20 cellular contexts compared by ENCODE assay signal in the genomic region with DNA sequence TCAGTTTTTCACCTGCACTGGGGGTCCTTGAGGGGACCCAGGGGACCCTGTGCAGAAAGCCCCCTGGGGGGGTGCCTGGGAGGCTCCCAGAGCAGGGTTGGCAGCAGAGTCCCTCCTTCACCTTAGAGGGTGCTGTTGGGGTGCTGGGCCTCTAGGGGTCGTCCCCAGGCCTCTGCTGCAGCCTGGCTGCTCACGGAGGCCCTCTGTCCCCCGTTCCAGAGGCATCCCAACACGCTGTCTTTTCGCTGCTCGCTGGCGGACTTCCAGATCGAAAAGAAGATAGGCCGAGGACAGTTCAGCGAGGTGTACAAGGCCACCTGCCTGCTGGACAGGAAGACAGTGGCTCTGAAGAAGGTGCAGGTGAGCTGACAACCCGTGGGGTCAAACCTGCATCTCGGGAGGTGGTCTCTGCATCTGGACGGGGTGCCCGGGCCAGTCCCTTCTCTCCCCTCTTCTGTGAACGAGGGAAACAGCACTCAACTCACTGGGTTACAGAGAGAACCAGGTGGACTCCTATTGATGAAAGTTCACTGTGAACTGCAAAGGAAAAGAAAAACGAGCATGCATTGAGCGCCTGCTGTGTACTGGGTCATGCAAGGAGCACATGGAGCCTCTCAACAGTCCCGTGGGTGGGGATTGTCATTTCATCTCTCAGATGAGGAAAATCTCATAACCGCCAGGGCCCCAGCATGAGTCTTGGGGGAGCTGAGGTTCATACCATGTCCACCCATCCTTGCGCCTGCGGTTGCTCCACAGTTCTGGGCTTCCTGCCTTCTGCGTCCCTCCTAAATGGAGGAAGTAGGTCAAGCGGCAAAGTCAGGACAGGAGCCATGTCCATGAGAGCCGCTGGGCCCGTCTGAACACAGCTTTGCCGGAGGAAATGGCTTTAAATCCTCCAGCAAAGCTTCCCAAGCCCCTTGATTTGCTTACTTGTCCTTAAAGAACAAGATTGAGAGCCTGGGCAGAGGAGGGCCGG. TPM values are rescaled to one million over a fixed set of nuclear protein-coding genes. Genes with fewer than 3 reads are reported as not detected.
DNase-seq lines count a peak whose midpoint lies in the region; ATAC-seq, FAIRE-seq and TF ChIP-seq lines count a peak whose summit lies in the region.
"Had no signal": no experiment of that assay in that cellular context is flagged by ENCODE, and none has a peak within 500 bp of the region (broad histone marks: within the 10 kb centered on the region; RNA-seq: fewer than 3 reads in every experiment).

No MANE protein-coding gene starts in this region.

- WGBS in endodermal cell (ENCODE audit: insufficient coverage in 1 of 2, insufficient read length in 1 of 2), 2 experiments = 87 to 89% methylated on average over 19 to 27 of the region's 27 CpGs

- no peak overlapping the region for H3K4me2 ChIP-seq in osteoblast (ENCODE audit: insufficient read depth, low read length)

- H2AFZ ChIP-seq in osteoblast (ENCODE audit: low read length) = no peak overlapping the region

- H3K27ac ChIP-seq in endodermal cell (ENCODE audit: low read depth, low read length) (no peak overlapping the region), osteoblast (ENCODE audit: low read depth, low read length) (peak overlapping the region; percentile 28)
- H3K27ac ChIP-seq: cardiac muscle cell, pancreas had no signal

- H3K4me1 Mint-ChIP-seq in endodermal cell = no peaks in the 10 kb centered on the region

- peaks cover 3% of the 10 kb centered on the region for H3K36me3 Mint-ChIP-seq in endodermal cell (ENCODE audit: low read depth)

- H3K9me3 ChIP-seq in endodermal cell (ENCODE audit: control insufficient read depth, low read length) = no peaks in the 10 kb centered on the region
- no peaks in the 10 kb centered on the region for H3K9me3 ChIP-seq in osteoblast (ENCODE audit: low read depth, low read length)
- H3K9me3 ChIP-seq: pancreas had no signal

- H3K36me3 ChIP-seq in GM06990 (ENCODE audit: control insufficient read depth, insufficient read depth, low read length) (peaks cover 65% of the 10 kb centered on the region), endodermal cell (ENCODE audit: control insufficient read depth, insufficient read depth, low read length) (peaks cover 2% of the 10 kb centered on the region), osteoblast (ENCODE audit: insufficient read depth, low read length) (peaks cover 95% of the 10 kb centered on the region)
- H3K36me3 ChIP-seq: cardiac muscle cell had no signal

- H3K27me3 ChIP-seq in GM06990 (replicated peaks; ENCODE audit: control insufficient read depth, insufficient read depth, low read length) = no peaks in the 10 kb centered on the region
- H3K27me3 ChIP-seq in endodermal cell (ENCODE audit: control insufficient read depth, insufficient read depth, low read length, poor library complexity, severe bottlenecking) = no peaks in the 10 kb centered on the region
- H3K27me3 ChIP-seq in osteoblast (ENCODE audit: insufficient read depth, low read length) = no peaks in the 10 kb centered on the region
- H3K27me3 ChIP-seq: cardiac muscle cell, pancreas had no signal

- ATAC-seq in GM21390 (IDR thresholded peaks at IDR 0.05; ENCODE audit: unreplicated experiment) = no peak
- ATAC-seq: pancreas had no signal

- no peak for FAIRE-seq in D721Med (lab: Jason Lieb, UNC)
- FAIRE-seq: pancreas had no signal

- H3K9me3 Mint-ChIP-seq in endodermal cell = no peaks in the 10 kb centered on the region
- H3K9me3 Mint-ChIP-seq: activated T-helper 1 cell treated with anti-CD3 and anti-CD28 coated beads, Interleukin-12 subunit alpha, Interleukin-12 subunit beta, Interleukin-2, Interleukin-4 antibody, amounts not matched to agents 30 ng/mL and 10 ng/mL and 1 ng/mL, durations not matched to agents 14 hours and 24 hours and 36 hours; T-helper 1 cell treated with Interleukin-12 subunit alpha and Interleukin-12 subunit beta and Interleukin-4 antibody, amounts not matched to agents 30 μg/mL and 1 μg/mL, for 36 hours had no signal

- H3K9ac ChIP-seq in endodermal cell (ENCODE audit: extremely low read depth, low read length, poor library complexity, severe bottlenecking) = no peak overlapping the region

- DNase-seq in GM06990 (ENCODE audit: extremely low read depth, insufficient read length) = no peak
- peak; percentile 30 for DNase-seq in OCI-M1 (lab: John Stamatoyannopoulos, UW)
- peak; percentile 72 for DNase-seq in endodermal cell
- no peak for DNase-seq in osteoblast (ENCODE audit: insufficient read length, low spot score, missing footprints)
- DNase-seq in activated CD8-positive, alpha-beta memory T cell treated with anti-CD3 and anti-CD28 coated beads, Interleukin-2, amount 50 U/mL, for 48 hours = no peak
- DNase-seq in NCI-H446 (lab: John Stamatoyannopoulos, UW) = no peak
- no peak for DNase-seq in D721Med (ENCODE audit: insufficient read length, low spot score)
- DNase-seq: activated CD8-positive, alpha-beta memory T cell treated with anti-CD3 and anti-CD28 coated beads for 24 hours; Calu3; GDM1; Karpas-422; NCI-H1105 treated with DMSO at 0.1 percent for 48 hours; NCI-H226; Right ventricle myocardium superior; stimulated activated CD4-positive, alpha-beta T cell treated with anti-CD3 and anti-CD28 coated beads, Interleukin-2, amount 100 ng/mL, for 48 hours had no signal

- no peaks in the 10 kb centered on the region for H3K27me3 Mint-ChIP-seq in endodermal cell (ENCODE audit: insufficient read depth)

- H3K27ac Mint-ChIP-seq in endodermal cell = no peak overlapping the region
- H3K27ac Mint-ChIP-seq: activated T-helper 1 cell treated with anti-CD3 and anti-CD28 coated beads, Interleukin-12 subunit alpha, Interleukin-12 subunit beta, Interleukin-2, Interleukin-4 antibody, amounts not matched to agents 30 ng/mL and 10 ng/mL and 1 ng/mL, durations not matched to agents 14 hours and 24 hours and 36 hours; T-helper 1 cell treated with Interleukin-12 subunit alpha and Interleukin-12 subunit beta and Interleukin-4 antibody, amounts not matched to agents 30 μg/mL and 1 μg/mL, for 36 hours had no signal

- peaks cover 12% of the 10 kb centered on the region for H4K20me1 ChIP-seq in osteoblast (ENCODE audit: insufficient read depth, low read length)

- peaks cover 89% of the 10 kb centered on the region for H3K79me2 ChIP-seq in osteoblast (ENCODE audit: insufficient read depth, low read length)

- H3K4me1 ChIP-seq in endodermal cell (ENCODE audit: control insufficient read depth, insufficient read depth, low read length) (no peaks in the 10 kb centered on the region), osteoblast (ENCODE audit: insufficient read depth, low read length) (peaks cover 17% of the 10 kb centered on the region)
- H3K4me1 ChIP-seq: pancreas had no signal

- TF ChIP-seq CTCF in GM06990 (IDR thresholded peaks at IDR 0.05; ENCODE audit: insufficient read depth, low read length, poor library complexity, severe bottlenecking) (peak; percentile 4), endodermal cell (conservative IDR thresholded peaks at IDR 0.05) (peak; percentile 59), osteoblast (IDR thresholded peaks at IDR 0.05; ENCODE audit: extremely low read depth, low read depth, low read length) (no peak), D721Med (IDR thresholded peaks at IDR 0.05; ENCODE audit: insufficient read depth, missing control alignments) (no peak)

- H3K4me3 ChIP-seq in GM06990 (replicated peaks; ENCODE audit: low read depth, low read length) (no peak overlapping the region), endodermal cell (ENCODE audit: low read length) (no peak overlapping the region), osteoblast (ENCODE audit: insufficient read depth, low read length) (no peak overlapping the region)
- H3K4me3 ChIP-seq: cardiac muscle cell, pancreas had no signal

- H3K4me3 Mint-ChIP-seq in endodermal cell = no peak overlapping the region
- H3K4me3 Mint-ChIP-seq: activated T-helper 1 cell treated with anti-CD3 and anti-CD28 coated beads, Interleukin-12 subunit alpha, Interleukin-12 subunit beta, Interleukin-2, Interleukin-4 antibody, amounts not matched to agents 30 ng/mL and 10 ng/mL and 1 ng/mL, durations not matched to agents 14 hours and 24 hours and 36 hours; T-helper 1 cell treated with Interleukin-12 subunit alpha and Interleukin-12 subunit beta and Interleukin-4 antibody, amounts not matched to agents 30 μg/mL and 1 μg/mL, for 36 hours had no signal

RNA-seq across cellular contexts. Expression of a gene that starts 54.8 kb away (rescaled TPM):
- 10 to 100 TPM; 17.1 to 32.5 TPM for total RNA-seq in endodermal cell
- 18.7 TPM for polyA plus RNA-seq in endodermal cell (2013, experiment 1 of 2)
- polyA plus RNA-seq in endodermal cell (2013, experiment 2 of 2) = 19.7 TPM
- 128 and 130 TPM in 2 replicates for total RNA-seq in osteoblast

Comparison
In these comparisons a context has a peak if more than half of its experiments do, and no peak if none do; other contexts are left out.
1. DNase-seq: peak in OCI-M1 (single experiment) and endodermal cell (single experiment); none in GM06990 (single experiment), osteoblast (single experiment), activated CD8-positive, alpha-beta memory T cell treated with anti-CD3 and anti-CD28 coated beads, Interleukin-2, amount 50 U/mL, for 48 hours (single experiment), NCI-H446 (0 of 2) and D721Med (single experiment).
2. CTCF ChIP-seq: peak in GM06990 (single experiment) and endodermal cell (single experiment); none in osteoblast (single experiment) and D721Med (single experiment).